1 cellular context compared by ENCODE assay signal in genomic region chr4:40840985-40841571, GRCh38.
A peak's percentile ranks its signal among the peaks of the same experiment; 100 is the strongest.
TF ChIP-seq lines count a peak whose summit lies in the region.

No MANE protein-coding gene starts in this region.

TF ChIP-seq in SK-N-SH, 30 proteins besides CTCF, POLR2A, EP300 and RAD21 (continued from another document):
- TF ChIP-seq ZBTB33 (IDR thresholded peaks at IDR 0.05; ENCODE audit: borderline replicate concordance, low read depth) (no peak), MEF2A (IDR thresholded peaks at IDR 0.05; ENCODE audit: borderline replicate concordance, low read depth) (no peak), TCF12 (IDR thresholded peaks at IDR 0.05) (no peak; the same call in 1 of the 2 replicates), EZH2phosphoT487 (IDR thresholded peaks at IDR 0.05; ENCODE audit: borderline replicate concordance, low read depth) (no peak), IRF3 (IDR thresholded peaks at IDR 0.05; ENCODE audit: low read depth, low read length) (no peak), RCOR1 (IDR thresholded peaks at IDR 0.05; ENCODE audit: low read length) (no peak), POLR2AphosphoS5 (IDR thresholded peaks at IDR 0.05; ENCODE audit: low read depth, low read length) (no peak)
- TF ChIP-seq, protein P1, sequence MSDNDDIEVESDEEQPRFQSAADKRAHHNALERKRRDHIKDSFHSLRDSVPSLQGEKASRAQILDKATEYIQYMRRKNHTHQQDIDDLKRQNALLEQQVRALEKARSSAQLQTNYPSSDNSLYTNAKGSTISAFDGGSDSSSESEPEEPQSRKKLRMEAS (IDR thresholded peaks at IDR 0.05; ENCODE audit: low read depth), result peak; percentile 74; the same call in 1 of the 2 replicates
